In the genomic region with DNA sequence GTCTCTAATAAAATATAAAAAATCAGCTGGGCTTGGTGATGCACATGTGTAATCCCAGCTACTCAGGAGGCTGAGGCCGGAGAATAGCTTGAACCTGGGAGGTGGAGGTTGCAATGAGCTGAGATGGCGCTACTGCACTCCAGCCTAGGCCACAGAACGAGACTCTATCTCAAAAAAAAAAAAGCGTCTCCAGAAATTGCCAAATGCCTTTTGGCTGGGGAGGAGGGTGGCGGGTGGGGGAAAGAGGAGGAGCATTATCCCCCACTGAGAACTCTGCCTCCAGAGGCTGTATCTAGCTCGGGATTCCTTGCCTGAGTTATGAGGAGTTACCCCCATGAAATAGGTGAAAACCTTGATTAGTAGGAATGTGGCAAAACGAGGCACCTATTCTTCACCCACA, we compare ENCODE assay signal across 17 cellular contexts. TPM values are rescaled to one million over a fixed set of nuclear protein-coding genes. Genes with fewer than 3 reads are reported as not detected.
A peak's percentile ranks its signal among the peaks of the same experiment; 100 is the strongest.
DNase-seq lines count a peak whose midpoint lies in the region; ATAC-seq and TF ChIP-seq lines count a peak whose summit lies in the region.
"Had no signal": no experiment of that assay in that cellular context is flagged by ENCODE, and none has a peak within 500 bp of the region (broad histone marks: within the 10 kb centered on the region; RNA-seq: fewer than 3 reads in every experiment).

No MANE protein-coding gene starts in this region.

- H3K36me3 Mint-ChIP-seq in natural killer cell: no peaks in the 10 kb centered on the region
- no peaks in the 10 kb centered on the region for H3K36me3 Mint-ChIP-seq in natural killer cell treated with Interleukin-12 subunit alpha and Interleukin-12 subunit beta and Interleukin-15 and Interleukin-18, amount 100 ng/mL, for 72 hours
- H3K36me3 Mint-ChIP-seq in endothelial cell (ENCODE audit: low read depth, unreplicated experiment): peaks cover 6% of the 10 kb centered on the region
- peaks cover 2% of the 10 kb centered on the region in 2 donors for H3K36me3 Mint-ChIP-seq in activated T-cell treated with anti-CD3 and anti-CD28 coated beads, Interleukin-2, amount 50 U/mL, for 72 hours (ENCODE audit: insufficient read depth in 2 of 2)

- no peak for TF ChIP-seq POLR2A in NB4 (IDR thresholded peaks at IDR 0.05; ENCODE audit: extremely low read depth, insufficient read length)

- H3K9me3 Mint-ChIP-seq in natural killer cell (peaks cover 0 to 2% of the 10 kb centered on the region in 2 donors), endothelial cell (ENCODE audit: unreplicated experiment) (no peaks in the 10 kb centered on the region)
- H3K9me3 Mint-ChIP-seq in natural killer cell treated with Interleukin-12 subunit alpha and Interleukin-12 subunit beta and Interleukin-15 and Interleukin-18, amount 100 ng/mL, for 72 hours: peaks cover 4% of the 10 kb centered on the region
- H3K9me3 Mint-ChIP-seq in activated T-cell treated with anti-CD3 and anti-CD28 coated beads, Interleukin-2, amount 50 U/mL, for 72 hours: peaks cover 0 to 2% of the 10 kb centered on the region in 2 donors
- H3K9me3 Mint-ChIP-seq: H9 had no signal

- H3K27ac Mint-ChIP-seq in natural killer cell (peak overlapping the region; percentile 71 to 84), endothelial cell (ENCODE audit: unreplicated experiment) (no peak overlapping the region)
- H3K27ac Mint-ChIP-seq in natural killer cell treated with Interleukin-12 subunit alpha and Interleukin-12 subunit beta and Interleukin-15 and Interleukin-18, amount 100 ng/mL, for 72 hours: peak overlapping the region in 1 of 2 donors; percentile 72
- no peak overlapping the region for H3K27ac Mint-ChIP-seq in activated T-cell treated with anti-CD3 and anti-CD28 coated beads, Interleukin-2, amount 50 U/mL, for 72 hours
- H3K27ac Mint-ChIP-seq: H9 had no signal

- no peak overlapping the region for H3K4me3 Mint-ChIP-seq in natural killer cell
- no peak overlapping the region for H3K4me3 Mint-ChIP-seq in natural killer cell treated with Interleukin-12 subunit alpha and Interleukin-12 subunit beta and Interleukin-15 and Interleukin-18, amount 100 ng/mL, for 72 hours
- H3K4me3 Mint-ChIP-seq in endothelial cell (ENCODE audit: unreplicated experiment): peak overlapping the region; percentile 22
- no peak overlapping the region for H3K4me3 Mint-ChIP-seq in activated T-cell treated with anti-CD3 and anti-CD28 coated beads, Interleukin-2, amount 50 U/mL, for 72 hours
- H3K4me3 Mint-ChIP-seq: H9 had no signal

- H3K4me3 ChIP-seq in NB4 (ENCODE audit: low read depth, low read length): no peak overlapping the region

- DNase-seq in natural killer cell (no peak), NB4 (ENCODE audit: low read depth) (peak; percentile 59), endothelial cell (ENCODE audit: low spot score) (no peak), NOMO-1 treated with dmso at 0.1 percent for 144 hours (lab: John Stamatoyannopoulos, UW; ENCODE audit: unreplicated experiment) (no peak), NOMO-1 treated with DMSO at 0.1 percent for 48 hours (lab: John Stamatoyannopoulos, UW; ENCODE audit: unreplicated experiment) (no peak)
- DNase-seq in natural killer cell treated with Interleukin-12 subunit alpha and Interleukin-12 subunit beta and Interleukin-15 and Interleukin-18, amount 100 ng/mL, for 72 hours (ENCODE audit: low spot score): no peak
- no peak for DNase-seq in activated T-cell treated with anti-CD3 and anti-CD28 coated beads, Interleukin-2, amount 50 U/mL, for 72 hours
- DNase-seq: C1 segment of cervical spinal cord, H9, IMR-90, Kasumi-1, MM.1S, NCI-H1694 treated with DMSO at 0.1 percent for 48 hours, PC-3, RPMI8226, SHP77 treated with DMSO at 0.1 percent for 48 hours had no signal

- intact Hi-C loops in natural killer cell (cut with micrococcal nuclease): loop anchor here (10.0 kb wide), 1 partner anchor 248 kb away; no protein-coding TSS in a partner anchor

- TF ChIP-seq CTCF in natural killer cell (IDR thresholded peaks at IDR 0.05): no peak
- TF ChIP-seq CTCF in NB4 (IDR thresholded peaks at IDR 0.05; ENCODE audit: low read depth, low read length): no peak
- TF ChIP-seq CTCF in endothelial cell (IDR thresholded peaks at IDR 0.05; ENCODE audit: unreplicated experiment): no peak

- H3K27me3 Mint-ChIP-seq in natural killer cell (ENCODE audit: low read depth in 2 of 2) (no peaks in the 10 kb centered on the region), endothelial cell (ENCODE audit: unreplicated experiment) (peaks cover 12% of the 10 kb centered on the region)
- H3K27me3 Mint-ChIP-seq in natural killer cell treated with Interleukin-12 subunit alpha and Interleukin-12 subunit beta and Interleukin-15 and Interleukin-18, amount 100 ng/mL, for 72 hours: no peaks in the 10 kb centered on the region
- H3K27me3 Mint-ChIP-seq in activated T-cell treated with anti-CD3 and anti-CD28 coated beads, Interleukin-2, amount 50 U/mL, for 72 hours (ENCODE audit: low read depth): peaks cover 12% of the 10 kb centered on the region

- no peak for ATAC-seq in natural killer cell
- ATAC-seq in natural killer cell treated with Interleukin-12 subunit alpha and Interleukin-12 subunit beta and Interleukin-15 and Interleukin-18, amount 100 ng/mL, for 72 hours: no peak
- ATAC-seq in activated T-cell treated with anti-CD3 and anti-CD28 coated beads, Interleukin-2, amount 50 U/mL, for 72 hours (replicated peaks in 1 of 2): no peak
- ATAC-seq: PC-3, SK-N-SH treated with all-trans-retinoic acid at 6 μM for 48 hours had no signal

- H3K4me1 Mint-ChIP-seq in natural killer cell (peaks cover 45 to 57% of the 10 kb centered on the region in 2 donors), endothelial cell (ENCODE audit: unreplicated experiment) (peaks cover 38% of the 10 kb centered on the region)
- peaks cover 34 to 37% of the 10 kb centered on the region in 2 donors for H3K4me1 Mint-ChIP-seq in natural killer cell treated with Interleukin-12 subunit alpha and Interleukin-12 subunit beta and Interleukin-15 and Interleukin-18, amount 100 ng/mL, for 72 hours (ENCODE audit: low read depth in 2 of 2)
- peaks cover 28% of the 10 kb centered on the region for H3K4me1 Mint-ChIP-seq in activated T-cell treated with anti-CD3 and anti-CD28 coated beads, Interleukin-2, amount 50 U/mL, for 72 hours (ENCODE audit: low read depth)

RNA-seq across cellular contexts. Expression of gene ROPN1L, which starts 4.8 kb away (rescaled TPM):
- 1 to 10 TPM; 1.2 to 5.2 (median 4.3) TPM for total RNA-seq in natural killer cell
- total RNA-seq in natural killer cell treated with Interleukin-12 subunit alpha and Interleukin-12 subunit beta and Interleukin-15 and Interleukin-18, amount 100 ng/mL, for 72 hours: 1 to 10 TPM in 1 of 2 donors, under 1 TPM in 1; 0.57 to 2.6 TPM
- total RNA-seq in endothelial cell (ENCODE audit: unreplicated experiment): 4.0 TPM
- under 1 TPM; 0.26 to 0.58 TPM for total RNA-seq in activated T-cell treated with anti-CD3 and anti-CD28 coated beads, Interleukin-2, amount 50 U/mL, for 72 hours

Comparison
In these comparisons a context has a peak if more than half of its experiments do, and no peak if none do; other contexts are left out.
1. H3K27ac Mint-ChIP-seq: peak in natural killer cell (2 of 2); none in endothelial cell (single experiment) and activated T-cell treated with anti-CD3 and anti-CD28 coated beads, Interleukin-2, amount 50 U/mL, for 72 hours (single experiment).